ENCODE assay signal across 13 cellular contexts in the genomic region with DNA sequence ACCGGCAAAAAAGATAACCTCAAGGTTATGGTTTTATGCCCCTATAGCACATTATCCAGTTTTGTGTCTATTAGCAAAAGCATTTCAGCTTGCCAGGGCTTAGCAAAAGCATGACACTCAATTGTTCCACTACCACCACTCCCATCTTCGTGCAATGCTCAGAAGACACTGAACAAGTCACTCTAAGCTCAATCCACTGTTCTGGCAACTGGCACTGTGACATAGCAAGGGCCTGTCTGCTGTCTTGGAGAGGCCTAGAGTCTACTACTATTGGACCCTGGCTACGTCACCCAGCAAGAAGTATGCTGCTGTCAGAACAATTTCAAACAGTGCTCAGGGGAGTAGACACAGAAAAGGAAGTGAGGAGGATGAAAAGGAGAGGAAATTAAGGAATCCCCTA.
DNase-seq lines count a peak whose midpoint lies in the region; ATAC-seq and TF ChIP-seq lines count a peak whose summit lies in the region.
"Had no signal": no experiment of that assay in that cellular context is flagged by ENCODE, and none has a peak within 500 bp of the region (broad histone marks: within the 10 kb centered on the region; RNA-seq: fewer than 3 reads in every experiment).

No MANE protein-coding gene starts in this region.

- no peak for TF ChIP-seq CTCF in esophagus muscularis mucosa (IDR thresholded peaks at IDR 0.05)
- TF ChIP-seq CTCF in neural progenitor cell (IDR thresholded peaks at IDR 0.05), result no peak

- peaks cover 1% of the 10 kb centered on the region for H3K9me3 Mint-ChIP-seq in neural progenitor cell
- H3K9me3 Mint-ChIP-seq: T-cell had no signal

- H3K79me2 ChIP-seq in neural progenitor cell (ENCODE audit: low read depth), result no peaks in the 10 kb centered on the region

- H3K4me3 ChIP-seq in esophagus muscularis mucosa, result no peak overlapping the region
- H3K4me3 ChIP-seq in neural progenitor cell, result no peak overlapping the region
- H3K4me3 ChIP-seq: cardiac muscle cell, ovary had no signal

- no peak for TF ChIP-seq POLR2A in esophagus muscularis mucosa (IDR thresholded peaks at IDR 0.05; ENCODE audit: low read depth)

- H3K27me3 Mint-ChIP-seq in neural progenitor cell (ENCODE audit: insufficient read depth, low read depth), result peaks cover 11% of the 10 kb centered on the region
- H3K27me3 Mint-ChIP-seq: T-cell had no signal

- H3K4me3 Mint-ChIP-seq in neural progenitor cell, result no peak overlapping the region
- H3K4me3 Mint-ChIP-seq: T-cell had no signal

- no peaks in the 10 kb centered on the region for H4K20me1 ChIP-seq in neural progenitor cell (ENCODE audit: low read depth)

- H3F3A ChIP-seq in neural progenitor cell (ENCODE audit: low read depth), result no peaks in the 10 kb centered on the region

- H2AFZ ChIP-seq in neural progenitor cell (replicated peaks), result no peak overlapping the region

- peak overlapping the region; percentile 92 to 98 (median 96) for H3K27ac ChIP-seq in esophagus muscularis mucosa (replicated peaks in 1 of 4)
- H3K27ac ChIP-seq in neural progenitor cell, result no peak overlapping the region
- H3K27ac ChIP-seq: cardiac muscle cell, ovary had no signal

- H3K36me3 ChIP-seq in esophagus muscularis mucosa (no peaks in the 10 kb centered on the region), neural progenitor cell (no peaks in the 10 kb centered on the region)
- H3K36me3 ChIP-seq: cardiac muscle cell, ovary had no signal

- H3K27me3 ChIP-seq in esophagus muscularis mucosa, result no peaks in the 10 kb centered on the region
- no peaks in the 10 kb centered on the region for H3K27me3 ChIP-seq in neural progenitor cell
- H3K27me3 ChIP-seq: cardiac muscle cell, ovary had no signal

- H3K4me1 ChIP-seq in esophagus muscularis mucosa (peaks cover 11 to 83% (median 76%) of the 10 kb centered on the region in 4 donors), neural progenitor cell (peaks cover 20% of the 10 kb centered on the region)

- peaks cover 2% of the 10 kb centered on the region for H3K36me3 Mint-ChIP-seq in neural progenitor cell
- H3K36me3 Mint-ChIP-seq: T-cell had no signal

- H3K4me1 Mint-ChIP-seq in neural progenitor cell, result peaks cover 59% of the 10 kb centered on the region

- H3K27ac Mint-ChIP-seq in neural progenitor cell, result peak overlapping the region; percentile 70

- WGBS in esophagus muscularis mucosa, result 54% methylated on average over 3 of the region's 3 CpGs

- DNase-seq in AG08395 (ENCODE audit: low spot score) (peak; percentile 37), MV-4-11 (lab: John Stamatoyannopoulos, UW) (peak; percentile 19), esophagus muscularis mucosa (ENCODE audit: extremely low spot score) (no peak), neural progenitor cell (ENCODE audit: low spot score) (no peak), T-helper 9 cell (no peak), HK-2 (ENCODE audit: unreplicated experiment) (no peak)
- DNase-seq: activated CD4-positive, alpha-beta T cell treated with anti-CD3 and anti-CD28 coated beads, Interleukin-2, amount 50 U/mL, for 4 hours; activated gamma-delta T cell treated with Interleukin-2 at 50 U/mL for 16 hours; ovary; T-cell had no signal

- TF ChIP-seq EP300 in esophagus muscularis mucosa (IDR thresholded peaks at IDR 0.05), result no peak

- no peak overlapping the region for H3K9ac ChIP-seq in neural progenitor cell

- H3K9me3 ChIP-seq in esophagus muscularis mucosa (no peaks in the 10 kb centered on the region), neural progenitor cell (ENCODE audit: low read depth) (no peaks in the 10 kb centered on the region)
- H3K9me3 ChIP-seq: ovary had no signal

- ATAC-seq in HG03432 (IDR thresholded peaks at IDR 0.05; ENCODE audit: unreplicated experiment), result no peak
- no peak for ATAC-seq in HG03196 (IDR thresholded peaks at IDR 0.05; ENCODE audit: unreplicated experiment)
- ATAC-seq: T-cell had no signal

- H3K4me2 ChIP-seq in neural progenitor cell, result no peak overlapping the region

- intact Hi-C loops in esophagus muscularis mucosa (cut with DNase I), result no loop called here

Comparison
In these comparisons a context has a peak if more than half of its experiments do, and no peak if none do; other contexts are left out.
1. DNase-seq: peak in AG08395 (single experiment) and MV-4-11 (single experiment); none in esophagus muscularis mucosa (single experiment), neural progenitor cell (single experiment), T-helper 9 cell (single experiment) and HK-2 (single experiment).